Comparison of ENCODE assay signal across 8 cellular contexts in genomic region chr17:6755731-6756184, GRCh38. TPM values are rescaled to one million over a fixed set of nuclear protein-coding genes. Genes with fewer than 3 reads are reported as not detected.
DNase-seq lines count a peak whose midpoint lies in the region; ATAC-seq and TF ChIP-seq lines count a peak whose summit lies in the region.

Gene XAF1, plus strand, starts transcription at chr17:6756046. Its CDS starts 33 bp downstream, at chr17:6756079.

- no peaks in the 10 kb centered on the region for H3K27me3 ChIP-seq in thoracic aorta (replicated peaks; ENCODE audit: insufficient read depth)

- H3K36me3 ChIP-seq in thoracic aorta, result peaks cover 7% of the 10 kb centered on the region

- peak; percentile 54 for ATAC-seq in HG03135 (IDR thresholded peaks at IDR 0.05; ENCODE audit: unreplicated experiment)
- peak; percentile 56 for ATAC-seq in effector memory CD8-positive, alpha-beta T cell (replicated peaks)
- no peak for ATAC-seq in thoracic aorta (ENCODE audit: insufficient number of reproducible peaks, low FRiP score, low read depth)
- ATAC-seq in GM18867 (IDR thresholded peaks at IDR 0.05; ENCODE audit: unreplicated experiment), result no peak

- H3K27ac ChIP-seq in thoracic aorta, result peak within 1 kb of the TSS; percentile 49 to 72

- peak within 1 kb of the TSS; percentile 94 to 97 for H3K27ac Mint-ChIP-seq in effector memory CD8-positive, alpha-beta T cell

- peak within 1 kb of the TSS; percentile 77 for H3K4me3 ChIP-seq in thoracic aorta

- H3K27me3 Mint-ChIP-seq in effector memory CD8-positive, alpha-beta T cell, result no peaks in the 10 kb centered on the region

- no peaks in the 10 kb centered on the region for H3K9me3 ChIP-seq in thoracic aorta

- no peak for TF ChIP-seq CTCF in thoracic aorta (IDR thresholded peaks at IDR 0.05)

- H3K9me3 Mint-ChIP-seq in effector memory CD8-positive, alpha-beta T cell, result no peaks in the 10 kb centered on the region

- peaks cover 42% of the 10 kb centered on the region for H3K36me3 Mint-ChIP-seq in effector memory CD8-positive, alpha-beta T cell (ENCODE audit: insufficient read depth)

- H3K4me1 ChIP-seq in thoracic aorta (ENCODE audit: control insufficient read depth in 1 of 2, low read depth in 2 of 2), result peaks cover 6 to 46% of the 10 kb centered on the region in 2 donors

- peaks cover 49 to 51% of the 10 kb centered on the region in 2 donors for H3K4me1 Mint-ChIP-seq in effector memory CD8-positive, alpha-beta T cell (ENCODE audit: low read depth in 2 of 2)

- peak within 1 kb of the TSS; percentile 93 to 98 for H3K4me3 Mint-ChIP-seq in effector memory CD8-positive, alpha-beta T cell

- peak; percentile 27 for DNase-seq in AG08396 (ENCODE audit: low spot score)
- DNase-seq in activated CD4-positive, alpha-beta T cell treated with anti-CD3 and anti-CD28 coated beads for 4 hours, result peak; percentile 51 to 52
- peak; percentile 18 to 43 (median 35) for DNase-seq in effector memory CD8-positive, alpha-beta T cell
- DNase-seq in myocyte (ENCODE audit: low read depth), result peak; percentile 30
- no peak for DNase-seq in thoracic aorta (ENCODE audit: low spot score)
- DNase-seq in NCI-H1694 treated with DMSO at 0.1 percent for 48 hours (lab: John Stamatoyannopoulos, UW), result no peak

RNA-seq across cellular contexts. Expression of gene XAF1, which starts in this region (rescaled TPM):
- total RNA-seq in myocyte (6.8 and 9.7 TPM in 2 replicates), thoracic aorta (10 to 100 TPM; 36.8 to 45.8 TPM)
- polyA plus RNA-seq in myocyte (2012), result 14.1 TPM

Comparison
In these comparisons a context has a peak if more than half of its experiments do, and no peak if none do; other contexts are left out.
1. DNase-seq: peak in AG08396 (single experiment), activated CD4-positive, alpha-beta T cell treated with anti-CD3 and anti-CD28 coated beads for 4 hours (2 of 2), effector memory CD8-positive, alpha-beta T cell (3 of 3) and myocyte (single experiment); none in thoracic aorta (single experiment) and NCI-H1694 treated with DMSO at 0.1 percent for 48 hours (single experiment).
2. ATAC-seq: peak in HG03135 (single experiment) and effector memory CD8-positive, alpha-beta T cell (single experiment); none in thoracic aorta (single experiment) and GM18867 (single experiment).